In genomic region chr1:9910425-9911178, GRCh38 we compare ENCODE assay signal across 8 cellular contexts. TPM values are rescaled to one million over a fixed set of nuclear protein-coding genes. Genes with fewer than 3 reads are reported as not detected.
A peak's percentile ranks its signal among the peaks of the same experiment; 100 is the strongest.
DNase-seq lines count a peak whose midpoint lies in the region; TF ChIP-seq lines count a peak whose summit lies in the region.

No MANE protein-coding gene starts in this region.

- H3K27me3 Mint-ChIP-seq in neural crest cell (ENCODE audit: low read depth), result no peaks in the 10 kb centered on the region

- no peaks in the 10 kb centered on the region for H3K36me3 Mint-ChIP-seq in neural crest cell (ENCODE audit: low read depth)

- H3K27me3 ChIP-seq in HAP-1 (ENCODE audit: low read depth) (no peaks in the 10 kb centered on the region), MG63 (no peaks in the 10 kb centered on the region), stomach (no peaks in the 10 kb centered on the region)

- no peaks in the 10 kb centered on the region for H3K9me3 ChIP-seq in HAP-1
- H3K9me3 ChIP-seq in MG63, result no peaks in the 10 kb centered on the region
- H3K9me3 ChIP-seq in stomach, result no peaks in the 10 kb centered on the region

- peak in 2 of 4 donors; percentile 70 to 84 for TF ChIP-seq POLR2A in stomach (IDR thresholded peaks at IDR 0.05)

- peak overlapping the region; percentile 93 for H3K27ac Mint-ChIP-seq in neural crest cell (ENCODE audit: unreplicated experiment)

- TF ChIP-seq CTCF in neural crest cell (conservative IDR thresholded peaks at IDR 0.05) (no peak), stomach (IDR thresholded peaks at IDR 0.05) (no peak)

- H3K4me1 ChIP-seq in HAP-1 (peaks cover 8% of the 10 kb centered on the region), stomach (peaks cover 23 to 48% (median 36%) of the 10 kb centered on the region in 4 donors)

- in situ Hi-C loops in G401 (cut with HindIII; ENCODE audit: low sequenced_read_pairs), result no loop called here
- in situ Hi-C loops in HAP-1 (cut with MboI; ENCODE audit: low sequenced_read_pairs), result no loop called here

- intact Hi-C loops in stomach (cut with DNase I; ENCODE audit: low total_unique reads), result no loop called here

- H3K4me3 Mint-ChIP-seq in neural crest cell, result peak overlapping the region; percentile 93

- DNase-seq in G401 (ENCODE audit: low spot score), result peak; percentile 100
- peak; percentile 97 to 100 for DNase-seq in HAP-1 (ENCODE audit: low spot score in 2 of 2)
- peak; percentile 99 for DNase-seq in MG63
- peak; percentile 96 to 98 for DNase-seq in SHP77 (lab: John Stamatoyannopoulos, UW)
- peak; percentile 100 for DNase-seq in activated gamma-delta T cell (lab: John Stamatoyannopoulos, UW)
- DNase-seq in fibroblast of the conjunctiva (ENCODE audit: low read depth), result peak; percentile 98
- peak; percentile 100 for DNase-seq in neural crest cell (ENCODE audit: low read depth, low spot score)
- DNase-seq in stomach, result peak; percentile 100

- peak overlapping the region; percentile 53 for H3K4me3 ChIP-seq in HAP-1
- peak overlapping the region; percentile 55 for H3K4me3 ChIP-seq in MG63
- H3K4me3 ChIP-seq in stomach, result peak overlapping the region; percentile 52 to 59 (median 55)

- H3K4me1 Mint-ChIP-seq in neural crest cell, result peaks cover 55% of the 10 kb centered on the region

- 0 to 1% (median 0%) methylated on average over 22 to 44 of the region's 44 CpGs for WGBS in stomach, 5 donors

- no peak for TF ChIP-seq EP300 in stomach (IDR thresholded peaks at IDR 0.05)

- no peaks in the 10 kb centered on the region for H3K36me3 ChIP-seq in HAP-1 (replicated peaks)
- no peaks in the 10 kb centered on the region for H3K36me3 ChIP-seq in MG63
- H3K36me3 ChIP-seq in stomach, result no peaks in the 10 kb centered on the region

- H3K9me3 Mint-ChIP-seq in neural crest cell, result no peaks in the 10 kb centered on the region

- H3K27ac ChIP-seq in stomach, result peak overlapping the region; percentile 92 to 98 (median 94)

RNA-seq across cellular contexts. Expression of gene CTNNBIP1, which starts 0.5 kb away (rescaled TPM):
- total RNA-seq in G401 (2014; rRNA removed; shearing (Covaris generic)), result 346 and 526 TPM in 2 replicates
- 18.0 and 21.5 TPM in 2 replicates for total RNA-seq in MG63 (2014; rRNA removed; shearing (Covaris generic); ENCODE audit: low replicate concordance)
- total RNA-seq in neural crest cell (74.8 and 75.5 TPM in 2 replicates), stomach (10 to 100 TPM; 12.3 to 49.8 (median 34.2) TPM)
- polyA plus RNA-seq in stomach, result 10 to 100 TPM; 17.2 to 38.5 (median 36.1) TPM

RNA-seq across cellular contexts. Expression of gene LZIC, which starts 32.6 kb away (rescaled TPM):
- 33.3 and 45.7 TPM in 2 replicates for total RNA-seq in G401 (2014; rRNA removed; shearing (Covaris generic))
- 40.3 and 47.6 TPM in 2 replicates for total RNA-seq in MG63 (2014; rRNA removed; shearing (Covaris generic); ENCODE audit: low replicate concordance)
- total RNA-seq in neural crest cell (35.3 and 39.6 TPM in 2 replicates), stomach (10 to 100 TPM in 3 of 5 donors, 1 to 10 TPM in 2; 1.8 to 32.5 (median 10.7) TPM)
- 10 to 100 TPM; 11.7 to 21.7 (median 18.7) TPM for polyA plus RNA-seq in stomach

RNA-seq across cellular contexts. Expression of gene NMNAT1, which starts 32.7 kb away (rescaled TPM):
- total RNA-seq in G401 (2014; rRNA removed; shearing (Covaris generic)), result 19.0 and 20.2 TPM in 2 replicates
- total RNA-seq in MG63 (2014; rRNA removed; shearing (Covaris generic); ENCODE audit: low replicate concordance), result 6.5 and 10.1 TPM in 2 replicates
- 8.8 and 9.6 TPM in 2 replicates for total RNA-seq in neural crest cell
- 10 to 100 TPM in 3 of 5 donors, 1 to 10 TPM in 2; 8.5 to 18.8 (median 10.6) TPM for total RNA-seq in stomach
- 1 to 10 TPM; 3.1 to 4.7 (median 4.7) TPM for polyA plus RNA-seq in stomach

Comparison
In these comparisons a context has a peak if more than half of its experiments do, and no peak if none do; other contexts are left out.
1. Peak in every context shown above with its lines: DNase-seq, H3K4me3 ChIP-seq and H3K27ac ChIP-seq.